Comparison of ENCODE assay signal across 24 cellular contexts in genomic region chr1:178323067-178323466, GRCh38.
DNase-seq lines count a peak whose midpoint lies in the region; ATAC-seq, FAIRE-seq and TF ChIP-seq lines count a peak whose summit lies in the region.
"Had no signal": no experiment of that assay in that cellular context is flagged by ENCODE, and none has a peak within 500 bp of the region (broad histone marks: within the 10 kb centered on the region; RNA-seq: fewer than 3 reads in every experiment).

No MANE protein-coding gene starts in this region.

- peaks cover 16% of the 10 kb centered on the region for H3K4me1 ChIP-seq in mammary epithelial cell (ENCODE audit: insufficient read depth, low read length)
- H3K4me1 ChIP-seq in breast epithelium, result no peaks in the 10 kb centered on the region
- H3K4me1 ChIP-seq in keratinocyte (ENCODE audit: control insufficient read depth, extremely low read depth, insufficient read depth, low read length), result peaks cover 25% of the 10 kb centered on the region

- in situ Hi-C loops in mammary epithelial cell (cut with MboI; ENCODE audit: low sequenced_read_pairs in 2 of 2), result loop anchor here in 1 of 2 donors (25.0 kb wide), 1 partner anchor 189 kb away; the partner anchor contains the start of gene TEX35

- H3K4me2 ChIP-seq in mammary epithelial cell (ENCODE audit: insufficient read depth, low read depth, low read length) (peak overlapping the region; percentile 25), keratinocyte (ENCODE audit: control insufficient read depth, extremely low read depth, insufficient read depth, low read depth, low read length) (peak overlapping the region; percentile 31)

- H4K20me1 ChIP-seq in mammary epithelial cell (ENCODE audit: insufficient read depth, low read length) (no peaks in the 10 kb centered on the region), keratinocyte (ENCODE audit: control insufficient read depth, extremely low read depth, insufficient read depth, low read length) (no peaks in the 10 kb centered on the region)

- no peaks in the 10 kb centered on the region for H3K9me3 ChIP-seq in mammary epithelial cell (replicated peaks; ENCODE audit: insufficient read depth, low read length)
- H3K9me3 ChIP-seq in breast epithelium, result no peaks in the 10 kb centered on the region
- no peaks in the 10 kb centered on the region for H3K9me3 ChIP-seq in keratinocyte (ENCODE audit: control insufficient read depth, low read depth, low read length)

- TF ChIP-seq POLR2A in breast epithelium (IDR thresholded peaks at IDR 0.05), result no peak

- H3K36me3 ChIP-seq in mammary epithelial cell (ENCODE audit: insufficient read depth, low read length) (no peaks in the 10 kb centered on the region), breast epithelium (no peaks in the 10 kb centered on the region), keratinocyte (ENCODE audit: control insufficient read depth in 2 of 2, extremely low read depth in 1 of 2, insufficient read depth in 2 of 2, low read length in 2 of 2) (no peaks in the 10 kb centered on the region)

- no peak overlapping the region for H3K4me3 ChIP-seq in mammary epithelial cell (replicated peaks in 1 of 3; ENCODE audit: insufficient read depth in 1 of 3, low read depth in 2 of 3, low read length in 3 of 3)
- no peak overlapping the region for H3K4me3 ChIP-seq in breast epithelium
- no peak overlapping the region for H3K4me3 ChIP-seq in keratinocyte (ENCODE audit: control insufficient read depth in 2 of 3, extremely low read depth in 1 of 3, insufficient read depth in 2 of 3, low read depth in 1 of 3, low read length in 3 of 3)
- H3K4me3 ChIP-seq: SK-N-MC had no signal

- H2AFZ ChIP-seq in mammary epithelial cell (ENCODE audit: low read depth, low read length) (no peak overlapping the region), keratinocyte (ENCODE audit: control insufficient read depth, low read length) (no peak overlapping the region)

- H3K27ac Mint-ChIP-seq in activated T-helper 17 cell treated with anti-CD3 and anti-CD28 coated beads, Interleukin-2, amount 50 U/mL, for 72 hours, result no peak overlapping the region
- H3K27ac Mint-ChIP-seq in type B pancreatic cell, result no peak overlapping the region
- H3K27ac Mint-ChIP-seq: B cell, CD14-positive monocyte, H9 had no signal

- no peaks in the 10 kb centered on the region for H3K9me1 ChIP-seq in keratinocyte (ENCODE audit: control insufficient read depth, extremely low read depth, insufficient read depth, low read length)

- peaks cover 16% of the 10 kb centered on the region for H3K27me3 Mint-ChIP-seq in activated T-helper 17 cell treated with anti-CD3 and anti-CD28 coated beads, Interleukin-2, amount 50 U/mL, for 72 hours
- H3K27me3 Mint-ChIP-seq in type B pancreatic cell, result no peaks in the 10 kb centered on the region

- CTCF ChIA-PET in mammary epithelial cell (lab: Charles Lee; ENCODE audit: low non-redundant PET), result no interaction called here

- H3K36me3 Mint-ChIP-seq in activated T-helper 17 cell treated with anti-CD3 and anti-CD28 coated beads, Interleukin-2, amount 50 U/mL, for 72 hours (ENCODE audit: low read depth), result no peaks in the 10 kb centered on the region
- H3K36me3 Mint-ChIP-seq in type B pancreatic cell, result peaks cover 4% of the 10 kb centered on the region
- H3K36me3 Mint-ChIP-seq: CD14-positive monocyte had no signal

- peak; percentile 72 for ATAC-seq in activated T-helper 17 cell treated with anti-CD3 and anti-CD28 coated beads, Interleukin-2, amount 50 U/mL, for 72 hours (replicated peaks)

- H3K27me3 ChIP-seq in mammary epithelial cell (ENCODE audit: insufficient read depth, low read length), result no peaks in the 10 kb centered on the region
- no peaks in the 10 kb centered on the region for H3K27me3 ChIP-seq in breast epithelium
- no peaks in the 10 kb centered on the region for H3K27me3 ChIP-seq in keratinocyte (ENCODE audit: control insufficient read depth, extremely low read depth, insufficient read depth, low read length)

- peak; percentile 78 for DNase-seq in mammary epithelial cell
- DNase-seq in breast epithelium (ENCODE audit: low spot score in 2 of 2), result no peak
- peak; percentile 28 for DNase-seq in keratinocyte (ENCODE audit: low read depth, low spot score)
- DNase-seq in type B pancreatic cell (ENCODE audit: extremely low spot score, unreplicated experiment), result no peak
- no peak for DNase-seq in GM19240 (ENCODE audit: insufficient read length, low spot score)
- DNase-seq in LoVo (ENCODE audit: low spot score), result no peak
- no peak for DNase-seq in caudate nucleus (lab: John Stamatoyannopoulos, UW)
- DNase-seq: DMS79, H9, KG1, MV-4-11, NCI-H1105 treated with DMSO at 0.1 percent for 48 hours, NCI-H2029 treated with DMSO at 0.1 percent for 48 hours, NCI-H345, NCI-H524 treated with DMSO at 0.1 percent for 48 hours, NCI-H82, OCI-M1, SHP77 treated with DMSO at 0.1 percent for 48 hours had no signal

- TF ChIP-seq CTCF in mammary epithelial cell (conservative IDR thresholded peaks at IDR 0.05 in 1 of 2, IDR thresholded peaks at IDR 0.05 in 1 of 2; ENCODE audit: extremely low read depth in 1 of 2, insufficient read depth in 1 of 2, low read depth in 1 of 2, low read length in 2 of 2) (no peak), breast epithelium (IDR thresholded peaks at IDR 0.05) (no peak), keratinocyte (optimal IDR thresholded peaks at IDR 0.05 in 1 of 3, IDR thresholded peaks at IDR 0.05 in 1 of 3, conservative IDR thresholded peaks at IDR 0.05 in 1 of 3; ENCODE audit: extremely low read depth in 1 of 3, insufficient read depth in 2 of 3, low read length in 3 of 3) (no peak), type B pancreatic cell (conservative IDR thresholded peaks at IDR 0.05) (no peak)

- no peak overlapping the region for H3K4me3 Mint-ChIP-seq in activated T-helper 17 cell treated with anti-CD3 and anti-CD28 coated beads, Interleukin-2, amount 50 U/mL, for 72 hours
- H3K4me3 Mint-ChIP-seq in type B pancreatic cell, result peak overlapping the region; percentile 45
- H3K4me3 Mint-ChIP-seq: B cell, CD14-positive monocyte, H9 had no signal

- WGBS in mammary epithelial cell (ENCODE audit: low coverage, missing lambda C conversion rate), result 40% methylated on average over 1 of the region's 1 CpG

- peaks cover 66% of the 10 kb centered on the region for H3K79me2 ChIP-seq in mammary epithelial cell (ENCODE audit: insufficient read depth, low read length)
- peaks cover 34% of the 10 kb centered on the region for H3K79me2 ChIP-seq in keratinocyte (ENCODE audit: control insufficient read depth, insufficient read depth, low read length)

- intact Hi-C loops in mammary epithelial cell (cut with micrococcal nuclease) (loop anchor here (1.0 kb wide), 1 partner anchor 18 kb away; no protein-coding TSS in a partner anchor), breast epithelium (cut with DNase I; ENCODE audit: low total_unique reads) (no loop called here)

- H3K9ac ChIP-seq in mammary epithelial cell (ENCODE audit: insufficient read depth, low read length) (no peak overlapping the region), keratinocyte (ENCODE audit: control insufficient read depth, extremely low read depth, insufficient read depth, low read length) (no peak overlapping the region)

- dilution Hi-C loops in mammary epithelial cell (cut with HindIII; ENCODE audit: low sequenced_read_pairs), result no loop called here
- dilution Hi-C loops in keratinocyte (cut with MboI; ENCODE audit: extremely low pct_ligation_motif_present, low sequenced_read_pairs), result no loop called here

- FAIRE-seq in keratinocyte (lab: Jason Lieb, UNC), result peak; percentile 58
- FAIRE-seq: A204.1 had no signal

- BruUV-seq in mammary epithelial cell (replicated peaks; lab: Mats Ljungman, UMichigan), result no TSS peak

- peak overlapping the region; percentile 36 for H3K27ac ChIP-seq in mammary epithelial cell (ENCODE audit: insufficient read depth, low read depth, low read length)
- H3K27ac ChIP-seq in breast epithelium, result no peak overlapping the region
- H3K27ac ChIP-seq in keratinocyte (ENCODE audit: control insufficient read depth, insufficient read depth, low read length), result peak overlapping the region; percentile 76
- no peak overlapping the region for H3K27ac ChIP-seq in caudate nucleus (ENCODE audit: low read depth, low read length)
- H3K27ac ChIP-seq: HL-60, SK-N-MC had no signal

- H3K9me3 Mint-ChIP-seq in activated T-helper 17 cell treated with anti-CD3 and anti-CD28 coated beads, Interleukin-2, amount 50 U/mL, for 72 hours, result no peaks in the 10 kb centered on the region
- no peaks in the 10 kb centered on the region for H3K9me3 Mint-ChIP-seq in type B pancreatic cell
- H3K9me3 Mint-ChIP-seq: H9 had no signal

- H3K4me1 Mint-ChIP-seq in activated T-helper 17 cell treated with anti-CD3 and anti-CD28 coated beads, Interleukin-2, amount 50 U/mL, for 72 hours, result peaks cover 5% of the 10 kb centered on the region
- H3K4me1 Mint-ChIP-seq in type B pancreatic cell (ENCODE audit: unreplicated experiment), result no peaks in the 10 kb centered on the region

Comparison
In these comparisons a context has a peak if more than half of its experiments do, and no peak if none do; other contexts are left out.
1. DNase-seq: peak in mammary epithelial cell (single experiment) and keratinocyte (single experiment); none in breast epithelium (0 of 2), type B pancreatic cell (single experiment), GM19240 (single experiment), LoVo (single experiment) and caudate nucleus (0 of 61).
2. H3K27ac ChIP-seq: peak in mammary epithelial cell (single experiment) and keratinocyte (single experiment); none in breast epithelium (0 of 2) and caudate nucleus (single experiment).